ENCODE assay signal across 11 cellular contexts in genomic region chr1:3320246-3321152, GRCh38.
DNase-seq lines count a peak whose midpoint lies in the region; ATAC-seq, FAIRE-seq and TF ChIP-seq lines count a peak whose summit lies in the region.
"Had no signal": no experiment of that assay in that cellular context is flagged by ENCODE, and none has a peak within 500 bp of the region (broad histone marks: within the 10 kb centered on the region; RNA-seq: fewer than 3 reads in every experiment).

No MANE protein-coding gene starts in this region.

- CTCF ChIA-PET in A549 (lab: Yijun Ruan, JAX) = interaction anchor here (1.6 to 1.9 kb wide), 4 partner anchors 11 to 341 kb away, joined by 3 to 4 read pairs (median 4); no protein-coding TSS in a partner anchor

- TF ChIP-seq EP300 in A549 (IDR thresholded peaks at IDR 0.05) = no peak

- intact Hi-C loops in left colon (cut with DNase I, micrococcal nuclease) = no loop called here

- no peak; the same call in 1 of the 3 replicates for TF ChIP-seq CTCF in A549 (IDR thresholded peaks at IDR 0.05)
- TF ChIP-seq CTCF in Peyer's patch (IDR thresholded peaks at IDR 0.05) = no peak

- H3K9ac ChIP-seq in GM23248 = no peak overlapping the region

- no peak overlapping the region for H2AFZ ChIP-seq in GM23248

- 0 out of 3 replicates have a peak overlapping the region, but pooled peaks have one; percentile 10 for H3K4me2 ChIP-seq in A549
- no peak overlapping the region for H3K4me2 ChIP-seq in GM23248 (ENCODE audit: unreplicated experiment)

- peaks cover 10% of the 10 kb centered on the region; the same call in 2 of the 3 replicates for H3K4me1 ChIP-seq in A549
- H3K4me1 ChIP-seq in GM23248 (ENCODE audit: insufficient read depth) = peaks cover 3% of the 10 kb centered on the region
- H3K4me1 ChIP-seq in Peyer's patch = peaks cover 0 to 39% (median 2%) of the 10 kb centered on the region in 4 donors

- H3K27ac ChIP-seq in A549 = peak overlapping the region in 1 of 2 experiments; percentile 83; a peak in 1 of 6 replicates
- H3K27ac ChIP-seq in GM23248 = no peak overlapping the region
- peak overlapping the region in 3 of 4 donors; percentile 62 to 89 (median 84) for H3K27ac ChIP-seq in Peyer's patch
- H3K27ac ChIP-seq: C4-2B had no signal

- H3K9me3 ChIP-seq in A549 (no peaks in the 10 kb centered on the region), GM23248 (ENCODE audit: low read depth) (no peaks in the 10 kb centered on the region), Peyer's patch (no peaks in the 10 kb centered on the region)

- no peaks in the 10 kb centered on the region for H4K20me1 ChIP-seq in GM23248 (ENCODE audit: insufficient read depth)

- in situ Hi-C loops in GM23248 (cut with MboI) = no loop called here

- H3K9me2 ChIP-seq in GM23248 (ENCODE audit: insufficient read depth) = no peaks in the 10 kb centered on the region

- peaks cover 5% of the 10 kb centered on the region; the same call in 1 of the 2 replicates for H3K27me3 ChIP-seq in GM23248 (replicated peaks; ENCODE audit: insufficient read depth)
- H3K27me3 ChIP-seq in Peyer's patch = no peaks in the 10 kb centered on the region

- POLR2A ChIA-PET in A549 (lab: Yijun Ruan, JAX) = no interaction called here

- TF ChIP-seq POLR2A in A549 (IDR thresholded peaks at IDR 0.05; ENCODE audit: low read length) (no peak), Peyer's patch (IDR thresholded peaks at IDR 0.05) (no peak)

- FAIRE-seq in A549 (lab: Jason Lieb, UNC) = no peak

- no peaks in the 10 kb centered on the region for H3K36me3 ChIP-seq in GM23248 (ENCODE audit: low read depth)
- no peaks in the 10 kb centered on the region for H3K36me3 ChIP-seq in Peyer's patch

- H3K79me2 ChIP-seq in GM23248 (ENCODE audit: insufficient read depth) = no peaks in the 10 kb centered on the region

- WGBS in A549 (ENCODE audit: missing lambda C conversion rate) = 62% methylated on average over 9 of the region's 18 CpGs
- WGBS in GM23248 (ENCODE audit: low coverage in 1 of 2, low lambda C conversion rate in 2 of 2, missing lambda C conversion rate in 2 of 2), 2 experiments = 59 to 64% methylated on average over 18 of the region's 18 CpGs

- DNase-seq in A549 (ENCODE audit: low read depth in 1 of 2, low spot score in 1 of 2) (no peak), GM23248 (peak; percentile 43), Peyer's patch (peak in 2 of 3 donors; percentile 87 to 88), left colon (peak; percentile 46 to 71), NOMO-1 treated with dmso at 0.1 percent for 144 hours (lab: John Stamatoyannopoulos, UW; ENCODE audit: unreplicated experiment) (no peak), activated gamma-delta T cell (lab: John Stamatoyannopoulos, UW) (no peak)
- DNase-seq: activated naive CD4-positive, alpha-beta T cell treated with anti-CD3 and anti-CD28 coated beads, Interleukin-2, amount 50 U/mL, for 16 hours; effector memory CD4-positive, alpha-beta T cell had no signal

- ATAC-seq in A549 (peak; percentile 5 to 45; a peak in 3 of 6 replicates), left colon (peak; percentile 53), HG02852 (IDR thresholded peaks at IDR 0.05; ENCODE audit: unreplicated experiment) (no peak), GM18517 (IDR thresholded peaks at IDR 0.05; ENCODE audit: unreplicated experiment) (no peak)

- 0 out of 2 replicates have a peak, but pooled peaks cover 1% of the 10 kb centered on the region for H3F3A ChIP-seq in GM23248 (ENCODE audit: insufficient read depth)

- H3K4me3 ChIP-seq in A549 (no peak overlapping the region), GM23248 (no peak overlapping the region), Peyer's patch (no peak overlapping the region)

- no peak for TF ChIP-seq RAD21 in A549 (conservative IDR thresholded peaks at IDR 0.05 in 1 of 2, IDR thresholded peaks at IDR 0.05 in 1 of 2)

TF ChIP-seq in A549, 52 proteins besides CTCF, POLR2A, EP300 and RAD21:
- TF ChIP-seq SMC3 (IDR thresholded peaks at IDR 0.05) = no peak
- TF ChIP-seq BHLHE40 (IDR thresholded peaks at IDR 0.05; ENCODE audit: low read depth, low read length) = no peak
- TF ChIP-seq, protein P1, sequence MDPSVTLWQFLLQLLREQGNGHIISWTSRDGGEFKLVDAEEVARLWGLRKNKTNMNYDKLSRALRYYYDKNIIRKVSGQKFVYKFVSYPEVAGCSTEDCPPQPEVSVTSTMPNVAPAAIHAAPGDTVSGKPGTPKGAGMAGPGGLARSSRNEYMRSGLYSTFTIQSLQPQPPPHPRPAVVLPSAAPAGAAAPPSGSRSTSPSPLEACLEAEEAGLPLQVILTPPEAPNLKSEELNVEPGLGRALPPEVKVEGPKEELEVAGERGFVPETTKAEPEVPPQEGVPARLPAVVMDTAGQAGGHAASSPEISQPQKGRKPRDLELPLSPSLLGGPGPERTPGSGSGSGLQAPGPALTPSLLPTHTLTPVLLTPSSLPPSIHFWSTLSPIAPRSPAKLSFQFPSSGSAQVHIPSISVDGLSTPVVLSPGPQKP (IDR thresholded peaks at IDR 0.05; ENCODE audit: low read depth, low read length) = no peak
- TF ChIP-seq ZSCAN20 (CRISPR knock-in tag; IDR thresholded peaks at IDR 0.05) = no peak
- no peak for TF ChIP-seq USF2 (IDR thresholded peaks at IDR 0.05)
- TF ChIP-seq, protein P2, sequence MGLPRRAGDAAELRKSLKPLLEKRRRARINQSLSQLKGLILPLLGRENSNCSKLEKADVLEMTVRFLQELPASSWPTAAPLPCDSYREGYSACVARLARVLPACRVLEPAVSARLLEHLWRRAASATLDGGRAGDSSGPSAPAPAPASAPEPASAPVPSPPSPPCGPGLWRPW (IDR thresholded peaks at IDR 0.05) = no peak
- TF ChIP-seq ZC3H11A (IDR thresholded peaks at IDR 0.05) = no peak

Comparison
In these comparisons a context has a peak if more than half of its experiments do, and no peak if none do; other contexts are left out.
1. ATAC-seq: peak in A549 (2 of 2) and left colon (single experiment); none in HG02852 (single experiment) and GM18517 (single experiment).
2. DNase-seq: peak in GM23248 (single experiment), Peyer's patch (2 of 3) and left colon (2 of 2); none in A549 (0 of 2), NOMO-1 treated with dmso at 0.1 percent for 144 hours (single experiment) and activated gamma-delta T cell (single experiment).